8 cellular contexts compared by ENCODE assay signal in the genomic region with DNA sequence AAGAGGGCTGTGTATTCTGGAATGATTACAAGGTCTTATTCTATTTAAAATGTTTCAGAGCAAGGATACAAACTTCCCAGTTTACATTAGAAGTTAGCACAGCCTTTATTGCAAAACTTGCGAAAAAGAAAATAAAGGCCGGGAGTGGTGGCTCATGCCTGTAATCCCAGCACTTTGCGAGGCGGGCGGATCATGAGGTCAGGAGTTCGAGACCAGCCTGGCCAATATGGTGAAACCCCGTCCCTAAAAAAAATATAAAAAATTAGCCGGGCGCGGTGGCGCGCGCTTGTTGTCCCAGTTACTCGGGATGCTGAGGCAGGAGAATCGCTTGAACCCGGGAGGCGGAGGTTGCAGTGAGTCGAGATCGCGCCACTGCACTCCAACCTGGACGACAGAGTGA.
DNase-seq lines count a peak whose midpoint lies in the region; ATAC-seq, FAIRE-seq and TF ChIP-seq lines count a peak whose summit lies in the region.
"Not testable (repeated sequence)": the region's sequence is repeated elsewhere in the genome, so short reads cannot be mapped to it uniquely, and the experiment has no call there.

No MANE protein-coding gene starts in this region.

- TF ChIP-seq POLR2A in K562 (conservative IDR thresholded peaks at IDR 0.05): not testable (repeated sequence)

- peaks cover 36% of the 10 kb centered on the region for H3K27me3 Mint-ChIP-seq in GM23338 (ENCODE audit: insufficient read depth, low read depth, poor library complexity)
- H3K27me3 Mint-ChIP-seq in activated CD4-positive, alpha-beta T cell treated with anti-CD3 and anti-CD28 coated beads for 36 hours: peaks cover 27% of the 10 kb centered on the region

- CTCF ChIA-PET in activated CD4-positive, alpha-beta T cell treated with anti-CD3 and anti-CD28 coated beads for 36 hours (lab: Charles Lee): interaction anchor here (0.6 to 5.9 kb wide), 21 partner anchors 10 to 277 kb away, joined by 3 to 87 read pairs (median 5); partner anchors contain the start of gene TRIM27
- CTCF ChIA-PET in K562 (lab: Yijun Ruan, JAX; ENCODE audit: low intra/inter-chr PET ratio): interaction anchor here (1.0 to 4.6 kb wide), 5 partner anchors 104 to 197 kb away, joined by 3 to 53 read pairs (median 8); no protein-coding TSS in a partner anchor

- not testable (repeated sequence) for TF ChIP-seq CTCF in GM23338 (conservative IDR thresholded peaks at IDR 0.05; ENCODE audit: low read depth in 2 of 2); K562 (IDR thresholded peaks at IDR 0.05 in 2 of 3, conservative IDR thresholded peaks at IDR 0.05 in 1 of 3; ENCODE audit: insufficient read depth in 2 of 3, low read depth in 1 of 3, low read length in 3 of 3); hepatocyte (IDR thresholded peaks at IDR 0.05; ENCODE audit: poor library complexity)

- H3K79me2 ChIP-seq in ACC112 (ENCODE audit: control insufficient read depth, insufficient read depth, low read length, unreplicated experiment); GM23338 (replicated peaks; ENCODE audit: insufficient read depth); K562 (ENCODE audit: control insufficient read depth, insufficient read depth, low read length); hepatocyte: not testable (repeated sequence)

- not testable (repeated sequence) for H4K20me1 ChIP-seq in GM23338 (replicated peaks; ENCODE audit: insufficient read depth); K562 (replicated peaks; ENCODE audit: control insufficient read depth, insufficient read depth, low read length); hepatocyte (ENCODE audit: insufficient read depth, poor library complexity, severe bottlenecking)

- not testable (repeated sequence) for H3K9me1 ChIP-seq in K562 (ENCODE audit: control insufficient read depth, insufficient read depth, low read length)

- in situ Hi-C loops in K562 (cut with MboI): loop anchor here (5.0 to 25.0 kb wide), 3 partner anchors 181 to 751 kb away; partner anchors contain the start of gene OR2H2

- not testable (repeated sequence) for TF ChIP-seq EP300 in K562 (IDR thresholded peaks at IDR 0.05; ENCODE audit: low read length)

- H3K9me2 ChIP-seq in GM23338 (ENCODE audit: insufficient read depth); hepatocyte (replicated peaks; ENCODE audit: insufficient read depth): not testable (repeated sequence)

- POLR2A ChIA-PET in activated CD4-positive, alpha-beta T cell treated with anti-CD3 and anti-CD28 coated beads for 36 hours (lab: Charles Lee): interaction anchor here (0.6 to 1.8 kb wide), 3 partner anchors 27 to 59 kb away, joined by 3 to 8 read pairs (median 5); no protein-coding TSS in a partner anchor
- POLR2A ChIA-PET in K562 (lab: Yijun Ruan, JAX): interaction anchor here (0.6 to 2.3 kb wide), 11 partner anchors 12 to 376 kb away, joined by 3 to 15 read pairs (median 6); no protein-coding TSS in a partner anchor

- H2AFZ ChIP-seq in ACC112 (ENCODE audit: low read length, unreplicated experiment); GM23338; K562 (ENCODE audit: low read depth, low read length); hepatocyte: not testable (repeated sequence)

- not testable (repeated sequence) for H3K9ac ChIP-seq in K562 (ENCODE audit: insufficient read depth in 1 of 2, low read depth in 2 of 2, low read length in 2 of 2)

- H3K4me1 ChIP-seq in ACC112 (ENCODE audit: control insufficient read depth, insufficient read depth, low read length, unreplicated experiment); GM23338 (ENCODE audit: insufficient read depth); hepatocyte (ENCODE audit: insufficient read depth): not testable (repeated sequence)
- H3K4me1 ChIP-seq in K562 (replicated peaks in 1 of 2; ENCODE audit: control insufficient read depth in 2 of 2, insufficient read depth in 2 of 2, low read length in 2 of 2): peaks cover 0 to 10% of the 10 kb centered on the region in 2 experiments; a peak in 2 of 5 replicates

- not testable (repeated sequence) for H3K27ac Mint-ChIP-seq in GM23338; activated CD4-positive, alpha-beta T cell treated with anti-CD3 and anti-CD28 coated beads for 36 hours

- FAIRE-seq in K562 (lab: Jason Lieb, UNC): not testable (repeated sequence)

- H3K36me3 ChIP-seq in ACC112 (ENCODE audit: insufficient read depth, low read length); GM23338 (ENCODE audit: insufficient read depth); K562 (ENCODE audit: control insufficient read depth, insufficient read depth, low read length); hepatocyte (replicated peaks; ENCODE audit: insufficient read depth, low read depth): not testable (repeated sequence)

- not testable (repeated sequence) for ATAC-seq in GM23338; activated CD4-positive, alpha-beta T cell treated with anti-CD3 and anti-CD28 coated beads for 36 hours; K562

- H3K4me1 Mint-ChIP-seq in GM23338: not testable (repeated sequence)
- H3K4me1 Mint-ChIP-seq in activated CD4-positive, alpha-beta T cell treated with anti-CD3 and anti-CD28 coated beads for 36 hours: peaks cover 15% of the 10 kb centered on the region

- H3K27ac ChIP-seq in ACC112 (ENCODE audit: low read depth, low read length); GM23338 (ENCODE audit: low read depth); K562 (ENCODE audit: extremely low read depth, low read depth, low read length); hepatocyte: not testable (repeated sequence)

- not testable (repeated sequence) for BruUV-seq in K562 (replicated peaks; lab: Mats Ljungman, UMichigan)

- H3K4me2 ChIP-seq in GM23338: not testable (repeated sequence)
- peak overlapping the region; percentile 99; the same call in 1 of the 2 replicates for H3K4me2 ChIP-seq in K562 (ENCODE audit: insufficient read depth, low read length)
- H3K4me2 ChIP-seq in hepatocyte: peak overlapping the region; percentile 87

- H3K4me3 Mint-ChIP-seq in GM23338: not testable (repeated sequence)
- H3K4me3 Mint-ChIP-seq in activated CD4-positive, alpha-beta T cell treated with anti-CD3 and anti-CD28 coated beads for 36 hours: peak overlapping the region; percentile 83

- DNase-seq in GM23338 (ENCODE audit: low spot score); K562 (ENCODE audit: extremely low read depth in 1 of 4, low spot score in 3 of 4); hepatocyte (ENCODE audit: low spot score): not testable (repeated sequence)
- peak; percentile 26 for DNase-seq in NCI-H226
- DNase-seq in RKO (ENCODE audit: low spot score): peak; percentile 20
- DNase-seq in activated CD4-positive, alpha-beta T cell treated with anti-CD3 and anti-CD28 coated beads for 36 hours: peak; percentile 30
- DNase-seq in stimulated activated CD4-positive, alpha-beta T cell treated with anti-CD3 and anti-CD28 coated beads, Interleukin-15, amount 100 ng/mL, for 24 hours: peak; percentile 38

- not testable (repeated sequence) for H3K36me3 Mint-ChIP-seq in GM23338 (ENCODE audit: low read depth); activated CD4-positive, alpha-beta T cell treated with anti-CD3 and anti-CD28 coated beads for 36 hours (ENCODE audit: low read depth)

- 56% methylated on average over 21 of the region's 21 CpGs for WGBS in K562 (ENCODE audit: insufficient coverage, low coverage, missing lambda C conversion rate)
- 64% methylated on average over 21 of the region's 21 CpGs for WGBS in hepatocyte (ENCODE audit: low lambda C conversion rate, missing lambda C conversion rate)

- intact Hi-C loops in activated CD4-positive, alpha-beta T cell treated with anti-CD3 and anti-CD28 coated beads for 36 hours (cut with DNase I, micrococcal nuclease): loop anchor here (1.0 to 10.0 kb wide), 4 partner anchors 149 to 758 kb away; no protein-coding TSS in a partner anchor
- intact Hi-C loops in K562 (cut with micrococcal nuclease): loop anchor here (1.0 to 5.0 kb wide), 3 partner anchors 150 to 751 kb away; partner anchors contain the start of gene OR2H2

- H3K9me3 ChIP-seq in K562 (replicated peaks; ENCODE audit: control insufficient read depth, insufficient read depth, low read depth, low read length); hepatocyte (ENCODE audit: low read depth): not testable (repeated sequence)

- H3K4me3 ChIP-seq in ACC112 (ENCODE audit: low read depth, low read length) (peak overlapping the region; percentile 91; the same call in 1 of the 2 replicates), GM23338 (peak overlapping the region; percentile 96; the same call in 1 of the 2 replicates)
- not testable (repeated sequence) for H3K4me3 ChIP-seq in K562, hepatocyte

- H3K27me3 ChIP-seq in ACC112 (ENCODE audit: insufficient read depth, low read length): peaks cover 39% of the 10 kb centered on the region
- peaks cover 47% of the 10 kb centered on the region for H3K27me3 ChIP-seq in GM23338 (ENCODE audit: insufficient read depth)
- not testable (repeated sequence) for H3K27me3 ChIP-seq in K562 (ENCODE audit: control insufficient read depth in 2 of 2, insufficient read depth in 2 of 2, low read length in 2 of 2); hepatocyte

- peaks cover 10% of the 10 kb centered on the region; the same call in 2 of the 3 replicates for H3K9me3 Mint-ChIP-seq in GM23338
- not testable (repeated sequence) for H3K9me3 Mint-ChIP-seq in activated CD4-positive, alpha-beta T cell treated with anti-CD3 and anti-CD28 coated beads for 36 hours (ENCODE audit: low read depth)

- TF ChIP-seq RAD21 in K562 (CRISPR knock-in tag; conservative IDR thresholded peaks at IDR 0.05 in 1 of 2, IDR thresholded peaks at IDR 0.05 in 1 of 2): not testable (repeated sequence)

- H3F3A ChIP-seq in GM23338 (replicated peaks; ENCODE audit: low read depth): not testable (repeated sequence)

TF ChIP-seq in K562, 482 proteins besides CTCF, POLR2A, EP300 and RAD21 (continues in another document):
- TF ChIP-seq CEBPG (CRISPR knock-in tag; IDR thresholded peaks at IDR 0.05): not testable (repeated sequence)
- TF ChIP-seq CEBPG (tag; conservative IDR thresholded peaks at IDR 0.05 in 1 of 2, IDR thresholded peaks at IDR 0.05 in 1 of 2) (peak; percentile 11 to 59; a peak in 1 of 4 replicates), ADNP (tag; IDR thresholded peaks at IDR 0.05) (peak; percentile 88), CEBPB (tag; IDR thresholded peaks at IDR 0.05) (peak; percentile 56), TBP (optimal IDR thresholded peaks at IDR 0.05; ENCODE audit: low read depth, low read length) (peak; percentile 50)
